ENCODE assay signal across 17 cellular contexts in the genomic region with DNA sequence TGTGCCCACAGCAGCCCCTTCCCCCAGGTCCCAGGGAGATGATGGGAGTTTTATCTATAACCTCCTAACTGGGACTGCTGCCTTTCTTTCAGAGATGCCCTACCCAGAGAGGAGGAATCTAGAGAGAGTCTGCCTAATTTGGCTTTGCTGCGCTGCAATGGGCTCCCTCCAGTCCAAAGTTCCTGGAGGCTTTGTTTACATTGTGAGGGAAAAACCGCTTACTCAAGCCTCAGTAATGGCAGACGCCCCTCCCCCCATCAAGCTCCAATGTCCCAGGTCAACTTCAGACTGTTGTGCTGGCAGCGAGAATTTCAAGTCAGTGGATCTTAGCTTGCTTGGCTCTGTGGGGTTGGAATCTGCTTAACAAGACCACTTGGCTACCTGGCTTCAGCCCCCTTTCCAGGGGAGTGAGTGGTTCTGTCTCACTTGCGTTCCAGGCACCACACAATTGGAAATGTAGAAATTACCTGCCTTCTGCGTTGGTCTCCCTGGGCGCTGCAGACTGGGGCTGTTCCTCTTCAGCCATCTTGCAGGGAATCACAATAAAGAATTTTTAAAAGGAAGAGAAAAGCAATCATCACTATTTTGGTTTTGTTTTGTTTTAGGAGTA.
A peak's percentile ranks its signal among the peaks of the same experiment; 100 is the strongest.
DNase-seq lines count a peak whose midpoint lies in the region; ATAC-seq and TF ChIP-seq lines count a peak whose summit lies in the region.
"Had no signal": no experiment of that assay in that cellular context is flagged by ENCODE, and none has a peak within 500 bp of the region (broad histone marks: within the 10 kb centered on the region; RNA-seq: fewer than 3 reads in every experiment).

No MANE protein-coding gene starts in this region.

- H3K27ac ChIP-seq in PC-3 (ENCODE audit: low read length) (no peak overlapping the region), neural progenitor cell (peak overlapping the region; percentile 72)
- H3K27ac ChIP-seq: right atrium auricular region had no signal

- H3K27me3 ChIP-seq in PC-3 (ENCODE audit: low read length): no peaks in the 10 kb centered on the region
- H3K27me3 ChIP-seq in neural progenitor cell: no peaks in the 10 kb centered on the region
- H3K27me3 ChIP-seq: BE2C, right atrium auricular region had no signal

- no peaks in the 10 kb centered on the region for H3K79me2 ChIP-seq in PC-3 (ENCODE audit: low read length)
- H3K79me2 ChIP-seq in neural progenitor cell (ENCODE audit: low read depth): no peaks in the 10 kb centered on the region

- no peaks in the 10 kb centered on the region for H4K20me1 ChIP-seq in PC-3 (ENCODE audit: low read length)
- H4K20me1 ChIP-seq in neural progenitor cell (ENCODE audit: low read depth): no peaks in the 10 kb centered on the region

- peaks cover 40% of the 10 kb centered on the region for H3K9me3 Mint-ChIP-seq in neural progenitor cell

- H3K9me3 ChIP-seq in PC-3 (ENCODE audit: low read length) (no peaks in the 10 kb centered on the region), neural progenitor cell (ENCODE audit: low read depth) (peaks cover 16% of the 10 kb centered on the region)
- H3K9me3 ChIP-seq: BE2C had no signal

- no peak overlapping the region for H3K4me3 ChIP-seq in PC-3 (ENCODE audit: low read length)
- H3K4me3 ChIP-seq in neural progenitor cell: no peak overlapping the region
- H3K4me3 ChIP-seq: right atrium auricular region had no signal

- H3K36me3 ChIP-seq in PC-3 (ENCODE audit: low read depth, low read length) (no peaks in the 10 kb centered on the region), neural progenitor cell (no peaks in the 10 kb centered on the region)
- H3K36me3 ChIP-seq: BE2C, right atrium auricular region had no signal

- peaks cover 2% of the 10 kb centered on the region for H3K36me3 Mint-ChIP-seq in neural progenitor cell
- H3K36me3 Mint-ChIP-seq: activated naive CD4-positive, alpha-beta T cell treated with anti-CD3 and anti-CD28 coated beads, Interleukin-2, amount 50 U/mL, for 24 hours had no signal

- H2AFZ ChIP-seq in PC-3 (ENCODE audit: low read length): peak overlapping the region; percentile 56
- H2AFZ ChIP-seq in neural progenitor cell (replicated peaks): peak overlapping the region; percentile 53

- H3K9ac ChIP-seq in PC-3 (ENCODE audit: low read length) (no peak overlapping the region), neural progenitor cell (no peak overlapping the region)

- ATAC-seq in PC-3 (peak; percentile 85), GM21423 (IDR thresholded peaks at IDR 0.05; ENCODE audit: unreplicated experiment) (no peak), HG03520 (IDR thresholded peaks at IDR 0.05; ENCODE audit: unreplicated experiment) (no peak), GM21737 (IDR thresholded peaks at IDR 0.05; ENCODE audit: unreplicated experiment) (no peak)

- peak overlapping the region; percentile 59 for H3K27ac Mint-ChIP-seq in neural progenitor cell
- H3K27ac Mint-ChIP-seq: activated B cell treated with CpG ODN at 0.5 μM for 24 hours; activated naive CD4-positive, alpha-beta T cell treated with anti-CD3 and anti-CD28 coated beads, Interleukin-2, amount 50 U/mL, for 24 hours; HFFc6 had no signal

- TF ChIP-seq CTCF in PC-3 (conservative IDR thresholded peaks at IDR 0.05; ENCODE audit: low read depth, low read length) (no peak), neural progenitor cell (IDR thresholded peaks at IDR 0.05) (no peak)

- peaks cover 16% of the 10 kb centered on the region for H3K4me1 Mint-ChIP-seq in neural progenitor cell
- H3K4me1 Mint-ChIP-seq: activated B cell treated with CpG ODN at 0.5 μM for 24 hours; activated naive CD4-positive, alpha-beta T cell treated with anti-CD3 and anti-CD28 coated beads, Interleukin-2, amount 50 U/mL, for 24 hours had no signal

- DNase-seq in ELR (ENCODE audit: low read depth) (peak; percentile 44), PC-3 (peak; percentile 59), fibroblast of the conjunctiva (ENCODE audit: low read depth) (peak; percentile 9), neural progenitor cell (ENCODE audit: low spot score) (peak; percentile 73), GM03348 (ENCODE audit: low spot score) (no peak)
- DNase-seq: activated B cell treated with CpG ODN at 0.5 μM for 24 hours; BE2C; cerebellar nuclear complex; GDM1; HFFc6; NCI-H1048; stimulated activated naive CD4-positive, alpha-beta T cell treated with Interleukin-2 at 50 U/mL for 16 hours had no signal

- H3K4me1 ChIP-seq in PC-3 (ENCODE audit: insufficient read depth, low read length) (peaks cover 11% of the 10 kb centered on the region), neural progenitor cell (peaks cover 31% of the 10 kb centered on the region)
- H3K4me1 ChIP-seq: BE2C, right atrium auricular region had no signal

- no peaks in the 10 kb centered on the region for H3F3A ChIP-seq in PC-3 (ENCODE audit: low read length, unreplicated experiment)
- H3F3A ChIP-seq in neural progenitor cell (ENCODE audit: low read depth): peaks cover 20% of the 10 kb centered on the region

- H3K4me3 Mint-ChIP-seq in neural progenitor cell: no peak overlapping the region
- H3K4me3 Mint-ChIP-seq: activated B cell treated with CpG ODN at 0.5 μM for 24 hours; activated naive CD4-positive, alpha-beta T cell treated with anti-CD3 and anti-CD28 coated beads, Interleukin-2, amount 50 U/mL, for 24 hours; HFFc6 had no signal

- intact Hi-C loops in PC-3 (cut with micrococcal nuclease): no loop called here

- CTCF ChIA-PET in PC-3 (lab: Charles Lee): no interaction called here

- H3K4me2 ChIP-seq in PC-3 (ENCODE audit: low read length) (peak overlapping the region; percentile 60), neural progenitor cell (peak overlapping the region; percentile 44)

- BruUV-seq in PC-3 (replicated peaks; lab: Mats Ljungman, UMichigan): no TSS peak

- POLR2A ChIA-PET in PC-3 (lab: Charles Lee; ENCODE audit: unreplicated experiment): interaction anchor here (0.6 kb wide), 1 partner anchor 40 kb away, joined by 3 read pairs; no protein-coding TSS in a partner anchor

- no peaks in the 10 kb centered on the region for H3K27me3 Mint-ChIP-seq in neural progenitor cell (ENCODE audit: insufficient read depth, low read depth)
- H3K27me3 Mint-ChIP-seq: activated B cell treated with CpG ODN at 0.5 μM for 24 hours; activated naive CD4-positive, alpha-beta T cell treated with anti-CD3 and anti-CD28 coated beads, Interleukin-2, amount 50 U/mL, for 24 hours had no signal

- H3K9me2 ChIP-seq in PC-3 (replicated peaks; ENCODE audit: low read length): no peaks in the 10 kb centered on the region
